In the genomic region with DNA sequence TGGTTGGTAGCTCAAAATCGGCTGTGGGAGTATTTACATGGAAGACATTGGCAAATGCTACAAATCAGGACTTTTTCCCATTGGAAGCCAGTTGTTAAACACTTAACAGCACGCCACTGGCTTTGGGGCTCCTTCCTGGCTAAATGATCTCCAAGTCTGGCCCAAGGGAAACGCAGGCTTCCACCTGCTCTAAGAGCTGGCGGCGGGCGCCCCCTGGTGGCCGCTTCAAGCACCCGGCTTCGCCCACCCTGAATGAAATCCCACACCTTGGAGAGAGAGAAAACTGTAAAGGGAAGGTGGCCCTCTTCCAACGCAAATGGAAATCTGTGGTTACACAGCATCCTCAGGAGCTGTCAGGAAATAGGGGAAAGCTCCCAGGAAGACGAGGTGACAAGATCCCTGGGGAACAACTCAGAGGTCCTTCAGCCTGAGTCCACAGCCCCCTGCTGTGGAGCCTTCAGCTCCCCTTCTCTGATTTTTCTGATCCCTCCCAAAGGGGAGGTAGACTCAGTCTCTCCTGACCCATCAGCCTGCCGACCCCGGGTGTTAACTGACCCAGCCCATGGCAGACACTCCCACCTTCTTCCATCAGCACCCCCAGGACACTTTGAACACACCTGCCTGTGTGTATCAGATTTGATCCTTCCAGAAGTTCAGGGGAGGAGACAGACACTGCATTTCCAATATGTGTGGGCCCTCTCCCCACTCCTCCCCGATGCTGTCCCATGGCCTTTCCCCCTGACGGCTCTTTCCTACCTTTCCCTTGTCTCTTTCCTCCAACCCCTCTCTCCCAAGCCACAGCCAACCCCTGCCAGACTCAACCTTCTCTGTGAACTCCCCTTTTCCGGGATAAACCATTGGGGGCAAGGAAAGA, we compare ENCODE assay signal across 8 cellular contexts. TPM values are rescaled to one million over a fixed set of nuclear protein-coding genes. Genes with fewer than 3 reads are reported as not detected.
DNase-seq lines count a peak whose midpoint lies in the region; ATAC-seq and TF ChIP-seq lines count a peak whose summit lies in the region.

No MANE protein-coding gene starts in this region.

- no peak overlapping the region for H3K27ac ChIP-seq in caudate nucleus (ENCODE audit: low read depth, low read length)

- H3K4me3 ChIP-seq in kidney epithelial cell (ENCODE audit: low read depth, low read length) = no peak overlapping the region

- no peaks in the 10 kb centered on the region for H3K36me3 ChIP-seq in kidney epithelial cell (ENCODE audit: control insufficient read depth, insufficient read depth, low read length)

- TF ChIP-seq CTCF in GM12874 (IDR thresholded peaks at IDR 0.05; ENCODE audit: insufficient read depth, low read depth, low read length) (peak; percentile 91), kidney epithelial cell (IDR thresholded peaks at IDR 0.05; ENCODE audit: insufficient read depth, low read length, poor library complexity, severe bottlenecking) (peak; percentile 97)

- peak; percentile 79 for DNase-seq in NCI-H345 (lab: John Stamatoyannopoulos, UW)
- peak; percentile 56 to 67 (median 59) for DNase-seq in activated CD4-positive, CD25-positive, alpha-beta regulatory T cell (lab: John Stamatoyannopoulos, UW)
- peak in 58 of 61 donors; percentile 23 to 80 (median 54) for DNase-seq in caudate nucleus (lab: John Stamatoyannopoulos, UW)
- no peak for DNase-seq in kidney epithelial cell (ENCODE audit: low read depth)
- peak; percentile 85 for DNase-seq in stimulated activated CD4-positive, alpha-beta T cell treated with anti-CD3 and anti-CD28 coated beads, Interleukin-2, amount 100 ng/mL, for 24 hours

- no peaks in the 10 kb centered on the region for H3K27me3 ChIP-seq in kidney epithelial cell (ENCODE audit: control insufficient read depth, insufficient read depth, low read length)

- ATAC-seq in HG03159 (IDR thresholded peaks at IDR 0.05; ENCODE audit: unreplicated experiment) (peak; percentile 37), HG02610 (IDR thresholded peaks at IDR 0.05; ENCODE audit: unreplicated experiment) (no peak)

RNA-seq across cellular contexts. Expression of gene SELPLG, which starts 15.4 kb away (rescaled TPM):
- total RNA-seq in kidney epithelial cell = 0.34 and 0.42 TPM in 2 replicates

RNA-seq across cellular contexts. Expression of gene TMEM119, which starts 20.4 kb away (rescaled TPM):
- total RNA-seq in kidney epithelial cell = not detected in 2 replicates

RNA-seq across cellular contexts. Expression of gene ISCU, which starts 55.9 kb away (rescaled TPM):
- total RNA-seq in kidney epithelial cell = 134 and 136 TPM in 2 replicates

RNA-seq across cellular contexts. Expression of gene SART3, which starts 57.3 kb away (rescaled TPM):
- 40.3 and 56.0 TPM in 2 replicates for total RNA-seq in kidney epithelial cell
